Comparison of ENCODE assay signal across 8 cellular contexts in genomic region chr12:102119674-102120563, GRCh38. TPM values are rescaled to one million over a fixed set of nuclear protein-coding genes. Genes with fewer than 3 reads are reported as not detected.
DNase-seq lines count a peak whose midpoint lies in the region; ATAC-seq, FAIRE-seq and TF ChIP-seq lines count a peak whose summit lies in the region.

TSS of gene NUP37 (minus strand) at chr12:102120114. CDS start at chr12:102118518, 1,596 bp downstream.
TSS of gene PARPBP (plus strand) at chr12:102120183. CDS start at chr12:102123889, 3,706 bp downstream.

- peak within 1 kb of the TSS; percentile 85 for H3K9ac ChIP-seq in smooth muscle cell (ENCODE audit: low read depth)

- no peaks in the 10 kb centered on the region for H4K20me1 ChIP-seq in smooth muscle cell (ENCODE audit: low read depth)

- no peaks in the 10 kb centered on the region for H3F3A ChIP-seq in smooth muscle cell (ENCODE audit: low read depth)

- H3K4me3 ChIP-seq in AG04449 (ENCODE audit: low read depth, low read length): peak within 1 kb of the TSS; percentile 83
- H3K4me3 ChIP-seq in WERI-Rb-1 (ENCODE audit: low read depth, low read length): peak within 1 kb of the TSS; percentile 70
- H3K4me3 ChIP-seq in bronchial epithelial cell (ENCODE audit: low read depth, low read length): peak within 1 kb of the TSS; percentile 72
- peak within 1 kb of the TSS; percentile 82 for H3K4me3 ChIP-seq in smooth muscle cell

- no peaks in the 10 kb centered on the region for H3K27me3 ChIP-seq in WERI-Rb-1 (ENCODE audit: insufficient read depth, low read depth, severe bottlenecking)
- no peaks in the 10 kb centered on the region for H3K27me3 ChIP-seq in bronchial epithelial cell (ENCODE audit: control insufficient read depth, insufficient read depth, low read length)
- no peaks in the 10 kb centered on the region for H3K27me3 ChIP-seq in smooth muscle cell (ENCODE audit: low read depth)

- H2AFZ ChIP-seq in smooth muscle cell (ENCODE audit: low read depth): peak within 1 kb of the TSS; percentile 83

- peak within 1 kb of the TSS; percentile 94 for H3K4me2 ChIP-seq in smooth muscle cell

- peaks cover 16% of the 10 kb centered on the region for H3K4me1 ChIP-seq in smooth muscle cell (ENCODE audit: low read depth)

- no peaks in the 10 kb centered on the region for H3K79me2 ChIP-seq in smooth muscle cell (ENCODE audit: low read depth)

- TF ChIP-seq CTCF in AG04449 (IDR thresholded peaks at IDR 0.05; ENCODE audit: insufficient read depth, low read length, missing control alignments) (no peak), WERI-Rb-1 (IDR thresholded peaks at IDR 0.05; ENCODE audit: low read depth, low read length) (no peak), bronchial epithelial cell (IDR thresholded peaks at IDR 0.05; ENCODE audit: insufficient read depth, low read length, severe bottlenecking) (peak; percentile 17), smooth muscle cell (IDR thresholded peaks at IDR 0.05; ENCODE audit: borderline replicate concordance, insufficient read depth, poor library complexity, severe bottlenecking) (no peak)

- ATAC-seq in GM18868 (IDR thresholded peaks at IDR 0.05; ENCODE audit: unreplicated experiment) (peak; percentile 96), HG03108 (IDR thresholded peaks at IDR 0.05; ENCODE audit: unreplicated experiment) (peak; percentile 98)

- H3K36me3 ChIP-seq in WERI-Rb-1: peaks cover 41% of the 10 kb centered on the region
- no peaks in the 10 kb centered on the region for H3K36me3 ChIP-seq in bronchial epithelial cell (ENCODE audit: control insufficient read depth, insufficient read depth, low read length)
- peaks cover 7% of the 10 kb centered on the region for H3K36me3 ChIP-seq in smooth muscle cell (ENCODE audit: low read depth)

- POLR2A ChIA-PET in AG04449 (lab: Yijun Ruan, JAX): interaction anchor here (0.6 to 1.0 kb wide), 2 partner anchors 14 to 184 kb away, joined by 3 read pairs; no protein-coding TSS in a partner anchor

- WGBS in smooth muscle cell (ENCODE audit: low lambda C conversion rate): under 1% methylated on average over 62 of the region's 62 CpGs

- no peaks in the 10 kb centered on the region for H3K9me3 ChIP-seq in WERI-Rb-1 (ENCODE audit: severe bottlenecking)
- no peaks in the 10 kb centered on the region for H3K9me3 ChIP-seq in smooth muscle cell (replicated peaks; ENCODE audit: low read depth)

- CTCF ChIA-PET in AG04449 (lab: Yijun Ruan, JAX): interaction anchor here (1.0 kb wide), 1 partner anchor 180 kb away, joined by 4 read pairs; no protein-coding TSS in a partner anchor

- H3K27ac ChIP-seq in WERI-Rb-1 (peak within 1 kb of the TSS; percentile 93), smooth muscle cell (ENCODE audit: low read depth) (peak within 1 kb of the TSS; percentile 71)

- no peak for FAIRE-seq in bronchial epithelial cell (lab: Jason Lieb, UNC)

- DNase-seq in AG04449 (ENCODE audit: low read depth, low spot score): peak; percentile 23
- peak; percentile 66 for DNase-seq in NCI-H2196 treated with DMSO at 0.1 percent for 48 hours (lab: John Stamatoyannopoulos, UW; ENCODE audit: unreplicated experiment)
- peak; percentile 91 for DNase-seq in WERI-Rb-1
- peak; percentile 88 for DNase-seq in bronchial epithelial cell (ENCODE audit: low read depth)
- peak; percentile 93 for DNase-seq in iPS-NIHi7 (ENCODE audit: extremely low spot score)
- DNase-seq in smooth muscle cell (lab: John Stamatoyannopoulos, UW; ENCODE audit: unreplicated experiment): peak; percentile 50

RNA-seq across cellular contexts. Expression of gene NUP37, which starts in this region (rescaled TPM):
- total RNA-seq in bronchial epithelial cell: 19.2 and 35.5 TPM in 2 replicates
- 49.2 and 57.6 TPM in 2 replicates for total RNA-seq in smooth muscle cell
- 35.7 and 38.1 TPM in 2 replicates for polyA plus RNA-seq in smooth muscle cell

RNA-seq across cellular contexts. Expression of gene PARPBP, which starts in this region (rescaled TPM):
- 0.90 and 1.8 TPM in 2 replicates for total RNA-seq in bronchial epithelial cell
- 7.9 and 8.2 TPM in 2 replicates for total RNA-seq in smooth muscle cell
- polyA plus RNA-seq in smooth muscle cell: 3.7 and 4.7 TPM in 2 replicates

Comparison
In these comparisons a context has a peak if more than half of its experiments do, and no peak if none do; other contexts are left out.
1. Peak in every context shown above with its lines: DNase-seq, ATAC-seq, H3K4me3 ChIP-seq and H3K27ac ChIP-seq.
2. DNase-seq: peak in every context shown above with its lines; median percentile 93 in iPS-NIHi7; 91 in WERI-Rb-1; 88 in bronchial epithelial cell; 66 in NCI-H2196 treated with DMSO at 0.1 percent for 48 hours; 50 in smooth muscle cell; 23 in AG04449.